In the genomic region with DNA sequence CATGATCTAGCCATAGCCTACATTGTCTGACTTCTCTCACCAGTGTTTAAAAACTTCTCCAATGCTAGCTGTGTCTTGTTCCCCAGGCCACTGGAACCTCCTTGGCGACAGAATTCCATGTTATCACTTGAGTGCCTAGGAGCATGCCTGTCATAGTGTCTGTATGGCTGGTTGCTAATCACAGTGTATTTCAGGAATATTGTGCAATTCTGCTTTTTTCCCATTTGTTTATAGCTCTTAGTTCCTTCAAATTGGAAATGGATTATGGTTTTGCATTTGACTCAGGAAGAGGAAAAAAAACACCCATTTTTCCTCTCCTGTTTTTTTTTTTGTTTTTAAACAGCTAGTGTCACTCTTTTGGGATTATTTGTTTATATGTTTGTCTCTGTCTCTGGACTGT, we compare ENCODE assay signal across 1 cellular context.
TF ChIP-seq lines count a peak whose summit lies in the region.

No MANE protein-coding gene starts in this region.

TF ChIP-seq in HepG2, 621 proteins besides CTCF, POLR2A, EP300 and RAD21:
- peak; percentile 67 for TF ChIP-seq CEBPB (IDR thresholded peaks at IDR 0.05; ENCODE audit: borderline replicate concordance, low read depth, low read length)
- no peak for TF ChIP-seq STAT5B (CRISPR knock-in tag; IDR thresholded peaks at IDR 0.05)
- TF ChIP-seq CEBPG (CRISPR knock-in tag; IDR thresholded peaks at IDR 0.05): no peak
- TF ChIP-seq, protein P1, sequence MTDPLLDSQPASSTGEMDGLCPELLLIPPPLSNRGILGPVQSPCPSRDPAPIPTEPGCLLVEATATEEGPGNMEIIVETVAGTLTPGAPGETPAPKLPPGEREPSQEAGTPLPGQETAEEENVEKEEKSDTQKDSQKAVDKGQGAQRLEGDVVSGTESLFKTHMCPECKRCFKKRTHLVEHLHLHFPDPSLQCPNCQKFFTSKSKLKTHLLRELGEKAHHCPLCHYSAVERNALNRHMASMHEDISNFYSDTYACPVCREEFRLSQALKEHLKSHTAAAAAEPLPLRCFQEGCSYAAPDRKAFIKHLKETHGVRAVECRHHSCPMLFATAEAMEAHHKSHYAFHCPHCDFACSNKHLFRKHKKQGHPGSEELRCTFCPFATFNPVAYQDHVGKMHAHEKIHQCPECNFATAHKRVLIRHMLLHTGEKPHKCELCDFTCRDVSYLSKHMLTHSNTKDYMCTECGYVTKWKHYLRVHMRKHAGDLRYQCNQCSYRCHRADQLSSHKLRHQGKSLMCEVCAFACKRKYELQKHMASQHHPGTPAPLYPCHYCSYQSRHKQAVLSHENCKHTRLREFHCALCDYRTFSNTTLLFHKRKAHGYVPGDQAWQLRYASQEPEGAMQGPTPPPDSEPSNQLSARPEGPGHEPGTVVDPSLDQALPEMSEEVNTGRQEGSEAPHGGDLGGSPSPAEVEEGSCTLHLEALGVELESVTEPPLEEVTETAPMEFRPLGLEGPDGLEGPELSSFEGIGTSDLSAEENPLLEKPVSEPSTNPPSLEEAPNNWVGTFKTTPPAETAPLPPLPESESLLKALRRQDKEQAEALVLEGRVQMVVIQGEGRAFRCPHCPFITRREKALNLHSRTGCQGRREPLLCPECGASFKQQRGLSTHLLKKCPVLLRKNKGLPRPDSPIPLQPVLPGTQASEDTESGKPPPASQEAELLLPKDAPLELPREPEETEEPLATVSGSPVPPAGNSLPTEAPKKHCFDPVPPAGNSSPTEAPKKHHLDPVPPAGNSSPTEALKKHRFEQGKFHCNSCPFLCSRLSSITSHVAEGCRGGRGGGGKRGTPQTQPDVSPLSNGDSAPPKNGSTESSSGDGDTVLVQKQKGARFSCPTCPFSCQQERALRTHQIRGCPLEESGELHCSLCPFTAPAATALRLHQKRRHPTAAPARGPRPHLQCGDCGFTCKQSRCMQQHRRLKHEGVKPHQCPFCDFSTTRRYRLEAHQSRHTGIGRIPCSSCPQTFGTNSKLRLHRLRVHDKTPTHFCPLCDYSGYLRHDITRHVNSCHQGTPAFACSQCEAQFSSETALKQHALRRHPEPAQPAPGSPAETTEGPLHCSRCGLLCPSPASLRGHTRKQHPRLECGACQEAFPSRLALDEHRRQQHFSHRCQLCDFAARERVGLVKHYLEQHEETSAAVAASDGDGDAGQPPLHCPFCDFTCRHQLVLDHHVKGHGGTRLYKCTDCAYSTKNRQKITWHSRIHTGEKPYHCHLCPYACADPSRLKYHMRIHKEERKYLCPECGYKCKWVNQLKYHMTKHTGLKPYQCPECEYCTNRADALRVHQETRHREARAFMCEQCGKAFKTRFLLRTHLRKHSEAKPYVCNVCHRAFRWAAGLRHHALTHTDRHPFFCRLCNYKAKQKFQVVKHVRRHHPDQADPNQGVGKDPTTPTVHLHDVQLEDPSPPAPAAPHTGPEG (CRISPR knock-in tag; IDR thresholded peaks at IDR 0.05): no peak
- no peak for TF ChIP-seq AGO1 (IDR thresholded peaks at IDR 0.05; ENCODE audit: low read depth, low read length, poor library complexity, severe bottlenecking)
- TF ChIP-seq MAZ (IDR thresholded peaks at IDR 0.05; ENCODE audit: borderline replicate concordance, low read depth, low read length): no peak
- no peak for TF ChIP-seq MAZ (CRISPR knock-in tag; IDR thresholded peaks at IDR 0.05; ENCODE audit: low read depth)
TF ChIP-seq in HepG2: peak in this region for 1.
